21 cellular contexts compared by ENCODE assay signal in the genomic region with DNA sequence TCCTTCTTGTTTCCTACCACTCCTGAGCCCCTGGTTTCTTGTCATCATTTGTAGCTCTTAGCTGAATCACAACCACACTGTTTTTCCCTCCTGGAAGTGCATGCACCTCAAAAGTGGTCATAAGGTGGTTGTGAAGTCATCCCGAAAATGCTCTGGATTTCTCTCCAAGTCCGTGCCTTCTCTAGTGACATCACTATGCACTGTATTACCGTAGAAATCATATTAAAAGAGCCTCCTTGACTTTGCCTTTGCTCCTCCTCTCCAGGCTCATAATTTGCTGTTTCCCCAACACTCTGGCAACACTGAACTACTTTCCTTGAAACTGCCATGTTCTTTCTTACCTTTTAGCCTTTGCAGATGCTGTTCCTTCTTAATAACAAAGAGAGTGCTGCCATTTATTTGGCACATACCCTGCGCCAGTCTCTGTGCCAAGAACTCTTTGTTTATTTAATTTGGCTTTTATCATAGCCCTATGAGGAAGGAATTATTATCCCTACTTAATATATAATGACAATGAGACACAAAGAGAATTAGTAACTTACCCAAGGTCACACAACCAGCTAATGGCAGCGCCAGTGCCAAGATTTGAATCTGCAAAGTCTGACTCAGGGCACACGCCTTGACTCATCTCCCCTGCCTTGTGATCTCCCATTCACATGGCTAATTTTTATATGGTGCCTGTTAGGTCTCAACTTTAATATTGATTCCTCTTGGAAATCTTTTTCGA.
"Had no signal": no experiment of that assay in that cellular context is flagged by ENCODE, and none has a peak within 500 bp of the region (broad histone marks: within the 10 kb centered on the region; RNA-seq: fewer than 3 reads in every experiment).

No MANE protein-coding gene starts in this region.

- H2AFZ ChIP-seq: parathyroid adenoma had no signal

- DNase-seq: activated CD4-positive, alpha-beta T cell treated with anti-CD3 and anti-CD28 coated beads, Interleukin-2, amount 50 U/mL, for 1 hour; activated CD4-positive, CD25-positive, alpha-beta regulatory T cell treated with anti-CD3 and anti-CD28 coated beads, Interleukin-2, amount 50 U/mL, for 72 hours; activated CD8-positive, alpha-beta memory T cell treated with anti-CD3 and anti-CD28 coated beads for 24 hours; activated CD8-positive, alpha-beta memory T cell treated with anti-CD3 and anti-CD28 coated beads, Interleukin-2, amount 50 U/mL, for 48 hours; activated gamma-delta T cell; activated T-cell treated with anti-CD3 and anti-CD28 coated beads, Interleukin-2, amount 50 U/mL, for 48 hours; amniotic stem cell; effector CD8-positive, alpha-beta T cell; heart left ventricle; left cardiac atrium; mesendoderm; natural killer cell; stimulated activated CD4-positive, alpha-beta T cell treated with anti-CD3 and anti-CD28 coated beads, Interleukin-4, amount 100 ng/mL, for 4 hours; stimulated activated naive CD4-positive, alpha-beta T cell; T-helper 1 cell; T-helper 9 cell; upper lobe of right lung had no signal

- H3K27me3 ChIP-seq: cardiac muscle cell, heart left ventricle, neutrophil, upper lobe of right lung had no signal

- H3K4me1 ChIP-seq: heart left ventricle, parathyroid adenoma, upper lobe of right lung had no signal

- H3K9ac ChIP-seq: parathyroid adenoma had no signal

- H3K9me3 ChIP-seq: heart left ventricle, neutrophil, upper lobe of right lung had no signal

- H3K79me2 ChIP-seq: parathyroid adenoma had no signal

- H3K4me3 ChIP-seq: cardiac muscle cell, heart left ventricle, upper lobe of right lung had no signal

- H3K36me3 ChIP-seq: cardiac muscle cell, heart left ventricle, neutrophil, upper lobe of right lung had no signal

- ATAC-seq: heart left ventricle, natural killer cell, sciatic nerve, upper lobe of right lung had no signal

- H3K27ac ChIP-seq: cardiac muscle cell, heart left ventricle, neutrophil, parathyroid adenoma, upper lobe of right lung had no signal
